8 cellular contexts compared by ENCODE assay signal in the genomic region with DNA sequence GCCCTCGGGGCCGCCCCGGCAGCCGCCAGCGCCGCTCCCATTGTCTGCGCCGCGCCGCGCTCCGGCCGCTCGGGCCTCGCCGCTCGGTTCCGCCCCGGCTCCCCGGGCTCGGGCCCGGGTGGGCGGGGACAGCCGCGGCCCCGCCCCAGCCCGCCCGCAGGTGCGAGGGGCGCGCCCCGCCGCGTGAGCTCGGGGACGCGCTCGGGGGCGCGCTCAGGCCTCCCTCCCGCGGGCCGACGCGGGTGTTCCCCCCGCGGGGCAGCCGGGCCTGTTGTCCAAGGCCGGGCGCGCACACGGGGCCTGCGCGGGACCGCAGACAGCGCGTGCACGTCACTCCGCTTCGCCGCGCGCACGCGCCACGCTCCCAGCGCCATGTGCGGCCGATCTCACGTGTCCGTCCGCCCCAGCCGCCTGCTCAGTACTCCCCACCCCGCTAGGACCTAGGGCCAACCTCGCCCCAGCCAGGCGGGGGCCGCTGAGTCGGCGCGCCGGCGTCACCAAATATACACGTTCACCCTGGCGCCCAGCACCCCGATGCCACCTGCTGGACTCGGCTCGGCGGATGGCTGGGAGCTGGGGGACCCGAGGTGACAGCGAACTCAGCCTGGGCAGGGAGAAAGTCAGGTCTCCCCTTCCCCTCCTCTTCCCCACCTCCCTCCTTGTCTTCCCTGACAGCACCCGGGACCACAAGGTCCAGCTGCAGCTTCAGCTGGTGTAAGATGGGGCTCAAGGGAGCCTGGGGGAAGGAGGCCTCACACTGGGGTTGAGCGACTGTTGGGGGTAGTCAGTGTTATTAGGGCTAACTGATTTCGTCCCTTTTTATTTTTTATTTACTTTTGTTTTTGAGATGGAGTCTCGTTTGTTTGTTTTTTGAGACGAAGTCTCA. TPM values are rescaled to one million over a fixed set of nuclear protein-coding genes. Genes with fewer than 3 reads are reported as not detected.
A peak's percentile ranks its signal among the peaks of the same experiment; 100 is the strongest.
DNase-seq lines count a peak whose midpoint lies in the region; ATAC-seq, FAIRE-seq and TF ChIP-seq lines count a peak whose summit lies in the region.

No MANE protein-coding gene starts in this region.

- no peaks in the 10 kb centered on the region for H3K9me3 Mint-ChIP-seq in activated naive CD4-positive, alpha-beta T cell treated with anti-CD3 and anti-CD28 coated beads, Interleukin-2, amount 50 U/mL, for 72 hours

- H3K4me1 ChIP-seq in pancreas: peaks cover 0 to 16% (median 3%) of the 10 kb centered on the region in 3 donors
- peaks cover 16 to 34% (median 26%) of the 10 kb centered on the region in 4 donors for H3K4me1 ChIP-seq in transverse colon

- TF ChIP-seq CTCF in GM10266 (IDR thresholded peaks at IDR 0.05; ENCODE audit: control insufficient read depth, insufficient read depth, low read depth, missing control alignments) (peak; percentile 44), pancreas (IDR thresholded peaks at IDR 0.05) (no peak), transverse colon (IDR thresholded peaks at IDR 0.05) (peak in 4 of 5 experiments; percentile 12 to 62 (median 32))

- peak; percentile 25 for TF ChIP-seq EP300 in transverse colon (IDR thresholded peaks at IDR 0.05; ENCODE audit: low read depth)

- intact Hi-C loops in Right ventricle myocardium inferior (cut with DNase I) (loop anchor here (5.0 kb wide), 1 partner anchor 117 kb away; the partner anchor contains the start of gene GTF3C5), pancreas (cut with DNase I) (loop anchor here in 1 of 3 donors (5.0 kb wide), 1 partner anchor 107 kb away; no protein-coding TSS in a partner anchor), transverse colon (cut with DNase I; ENCODE audit: low total_unique reads) (loop anchor here (10.0 kb wide), 1 partner anchor 105 kb away; no protein-coding TSS in a partner anchor)

- H3K36me3 Mint-ChIP-seq in activated naive CD4-positive, alpha-beta T cell treated with anti-CD3 and anti-CD28 coated beads, Interleukin-2, amount 50 U/mL, for 72 hours: peaks cover 0 to 10% of the 10 kb centered on the region in 2 donors

- H3K36me3 ChIP-seq in SK-N-MC (ENCODE audit: insufficient read depth, low read length) (no peaks in the 10 kb centered on the region), pancreas (no peaks in the 10 kb centered on the region), transverse colon (no peaks in the 10 kb centered on the region)

- H3K27ac ChIP-seq in SK-N-MC (no peak overlapping the region), pancreas (peak overlapping the region; percentile 78 to 88 (median 86)), transverse colon (peak overlapping the region; percentile 90 to 94 (median 94))

- H3K27ac Mint-ChIP-seq in activated naive CD4-positive, alpha-beta T cell treated with anti-CD3 and anti-CD28 coated beads, Interleukin-2, amount 50 U/mL, for 72 hours: peak overlapping the region; percentile 50 to 95

- no peak for FAIRE-seq in pancreas (lab: Jason Lieb, UNC)

- H3K9ac ChIP-seq in SK-N-MC (ENCODE audit: insufficient read length): no peak overlapping the region

- peak overlapping the region; percentile 64 for H3K4me3 ChIP-seq in SK-N-MC
- H3K4me3 ChIP-seq in pancreas: peak overlapping the region in 3 of 4 donors; percentile 13 to 87 (median 65)
- H3K4me3 ChIP-seq in transverse colon: peak overlapping the region in 3 of 4 donors; percentile 45 to 75 (median 64)

- 2 to 4% methylated on average over 52 to 95 of the region's 95 CpGs for WGBS in pancreas, 2 donors
- WGBS in transverse colon (ENCODE audit: low coverage in 1 of 2), 2 donors: 4 to 29% methylated on average over 4 to 35 of the region's 95 CpGs

- TF ChIP-seq POLR2A in transverse colon (IDR thresholded peaks at IDR 0.05): peak; percentile 62

- H3K9me3 ChIP-seq in SK-N-MC (ENCODE audit: low read depth, low read length) (no peaks in the 10 kb centered on the region), pancreas (no peaks in the 10 kb centered on the region), transverse colon (no peaks in the 10 kb centered on the region)

- peak; percentile 98 for DNase-seq in GM10266 (ENCODE audit: extremely low spot score)
- DNase-seq in HCEC 1CT: peak; percentile 87
- peak; percentile 85 for DNase-seq in M059J (ENCODE audit: low read depth)
- DNase-seq in SK-N-MC (ENCODE audit: low read depth, low spot score): no peak
- peak; percentile 81 to 90 for DNase-seq in activated naive CD4-positive, alpha-beta T cell treated with anti-CD3 and anti-CD28 coated beads, Interleukin-2, amount 50 U/mL, for 72 hours (ENCODE audit: low spot score in 2 of 2)
- peak; percentile 95 for DNase-seq in Right ventricle myocardium inferior (ENCODE audit: missing footprints)
- peak; percentile 88 to 98 (median 94) for DNase-seq in pancreas
- DNase-seq in transverse colon: peak; percentile 93

- in situ Hi-C loops in transverse colon (cut with MboI; ENCODE audit: low pct_ligation_motif_present in 1 of 4, low pct_unique_long_range_greater_than_20kb in 1 of 4, low sequenced_read_pairs in 3 of 4): loop anchor here in 2 of 4 donors (5.0 kb wide), 1 partner anchor 47 kb away; no protein-coding TSS in a partner anchor

- peak; percentile 74 to 78 for ATAC-seq in activated naive CD4-positive, alpha-beta T cell treated with anti-CD3 and anti-CD28 coated beads, Interleukin-2, amount 50 U/mL, for 72 hours
- peak; percentile 79 for ATAC-seq in Right ventricle myocardium inferior
- ATAC-seq in pancreas: peak; percentile 81 to 86 (median 82)

- H3K27me3 ChIP-seq in pancreas: no peaks in the 10 kb centered on the region
- H3K27me3 ChIP-seq in transverse colon: no peaks in the 10 kb centered on the region

RNA-seq across cellular contexts. Expression of gene GBGT1, which starts 14.3 kb away (rescaled TPM):
- 0.05 and 0.44 TPM in 2 replicates for total RNA-seq in M059J (2014; rRNA removed; shearing (Covaris generic))
- 1 to 10 TPM; 3.1 to 7.3 TPM for total RNA-seq in activated naive CD4-positive, alpha-beta T cell treated with anti-CD3 and anti-CD28 coated beads, Interleukin-2, amount 50 U/mL, for 72 hours
- total RNA-seq in Right ventricle myocardium inferior (8.2 TPM), pancreas (10 to 100 TPM in 1 of 6 donors, 1 to 10 TPM in 5; 1.5 to 11.9 (median 3.1) TPM), transverse colon (10 to 100 TPM in 3 of 4 donors, 1 to 10 TPM in 1; 4.1 to 15.7 (median 11.8) TPM)
- polyA plus RNA-seq in pancreas: 1 to 10 TPM; 4.5 to 4.6 TPM

RNA-seq across cellular contexts. Expression of gene RALGDS, which starts 28.3 kb away (rescaled TPM):
- total RNA-seq in M059J (2014; rRNA removed; shearing (Covaris generic)): 6.1 and 11.8 TPM in 2 replicates
- 10 to 100 TPM; 45.3 to 77.0 TPM for total RNA-seq in activated naive CD4-positive, alpha-beta T cell treated with anti-CD3 and anti-CD28 coated beads, Interleukin-2, amount 50 U/mL, for 72 hours
- total RNA-seq in Right ventricle myocardium inferior (33.7 TPM), pancreas (10 to 100 TPM; 16.1 to 31.9 (median 20.3) TPM), transverse colon (100 to 1,000 TPM in 1 of 4 donors, 10 to 100 TPM in 3; 50.5 to 233 (median 58.2) TPM)
- 10 to 100 TPM; 56.0 to 69.7 TPM for polyA plus RNA-seq in pancreas

RNA-seq across cellular contexts. Expression of gene OBP2B, which starts 59.7 kb away (rescaled TPM):
- total RNA-seq in M059J (2014; rRNA removed; shearing (Covaris generic)): not detected in 2 replicates
- not detected for total RNA-seq in activated naive CD4-positive, alpha-beta T cell treated with anti-CD3 and anti-CD28 coated beads, Interleukin-2, amount 50 U/mL, for 72 hours
- not detected for total RNA-seq in Right ventricle myocardium inferior
- not detected for total RNA-seq in pancreas
- not detected for polyA plus RNA-seq in pancreas
- not detected for total RNA-seq in transverse colon

Comparison
In these comparisons a context has a peak if more than half of its experiments do, and no peak if none do; other contexts are left out.
1. CTCF ChIP-seq: peak in GM10266 (single experiment) and transverse colon (4 of 5); none in pancreas (0 of 4).
2. Peak in every context shown above with its lines, with median percentiles within 50 percentile points of each other: H3K4me3 ChIP-seq and ATAC-seq.